Comparison of ENCODE assay signal across 1 cellular context in genomic region chr3:71919572-71919971, GRCh38.
A peak's percentile ranks its signal among the peaks of the same experiment; 100 is the strongest.
TF ChIP-seq lines count a peak whose summit lies in the region.

No MANE protein-coding gene starts in this region.

TF ChIP-seq in K562, 482 proteins besides CTCF, POLR2A, EP300 and RAD21 (continued from another document):
- TF ChIP-seq FOXA3 (CRISPR knock-in tag; conservative IDR thresholded peaks at IDR 0.05 in 1 of 2, IDR thresholded peaks at IDR 0.05 in 1 of 2): no peak
- no peak for TF ChIP-seq RFX5 (IDR thresholded peaks at IDR 0.05; ENCODE audit: low read depth, low read length)
- no peak for TF ChIP-seq ZNF76 (CRISPR knock-in tag; IDR thresholded peaks at IDR 0.05; ENCODE audit: borderline replicate concordance)
- TF ChIP-seq TARDBP (IDR thresholded peaks at IDR 0.05): no peak
- TF ChIP-seq, protein P1, sequence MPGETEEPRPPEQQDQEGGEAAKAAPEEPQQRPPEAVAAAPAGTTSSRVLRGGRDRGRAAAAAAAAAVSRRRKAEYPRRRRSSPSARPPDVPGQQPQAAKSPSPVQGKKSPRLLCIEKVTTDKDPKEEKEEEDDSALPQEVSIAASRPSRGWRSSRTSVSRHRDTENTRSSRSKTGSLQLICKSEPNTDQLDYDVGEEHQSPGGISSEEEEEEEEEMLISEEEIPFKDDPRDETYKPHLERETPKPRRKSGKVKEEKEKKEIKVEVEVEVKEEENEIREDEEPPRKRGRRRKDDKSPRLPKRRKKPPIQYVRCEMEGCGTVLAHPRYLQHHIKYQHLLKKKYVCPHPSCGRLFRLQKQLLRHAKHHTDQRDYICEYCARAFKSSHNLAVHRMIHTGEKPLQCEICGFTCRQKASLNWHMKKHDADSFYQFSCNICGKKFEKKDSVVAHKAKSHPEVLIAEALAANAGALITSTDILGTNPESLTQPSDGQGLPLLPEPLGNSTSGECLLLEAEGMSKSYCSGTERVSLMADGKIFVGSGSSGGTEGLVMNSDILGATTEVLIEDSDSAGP (CRISPR knock-in tag; IDR thresholded peaks at IDR 0.05): no peak
- TF ChIP-seq GABPA (tag; conservative IDR thresholded peaks at IDR 0.05; ENCODE audit: low read depth): 0 out of 2 replicates have a peak, but pooled peaks have one; percentile 32
- TF ChIP-seq XRCC3 (IDR thresholded peaks at IDR 0.05): no peak
- no peak for TF ChIP-seq CEBPZ (IDR thresholded peaks at IDR 0.05; ENCODE audit: borderline replicate concordance, low read depth, low read length)
- no peak for TF ChIP-seq ZNF511 (CRISPR knock-in tag; IDR thresholded peaks at IDR 0.05)
- no peak for TF ChIP-seq ZBTB26 (CRISPR knock-in tag; IDR thresholded peaks at IDR 0.05)
TF ChIP-seq in K562: peak in this region for 6.
